ENCODE assay signal across 8 cellular contexts in the genomic region with DNA sequence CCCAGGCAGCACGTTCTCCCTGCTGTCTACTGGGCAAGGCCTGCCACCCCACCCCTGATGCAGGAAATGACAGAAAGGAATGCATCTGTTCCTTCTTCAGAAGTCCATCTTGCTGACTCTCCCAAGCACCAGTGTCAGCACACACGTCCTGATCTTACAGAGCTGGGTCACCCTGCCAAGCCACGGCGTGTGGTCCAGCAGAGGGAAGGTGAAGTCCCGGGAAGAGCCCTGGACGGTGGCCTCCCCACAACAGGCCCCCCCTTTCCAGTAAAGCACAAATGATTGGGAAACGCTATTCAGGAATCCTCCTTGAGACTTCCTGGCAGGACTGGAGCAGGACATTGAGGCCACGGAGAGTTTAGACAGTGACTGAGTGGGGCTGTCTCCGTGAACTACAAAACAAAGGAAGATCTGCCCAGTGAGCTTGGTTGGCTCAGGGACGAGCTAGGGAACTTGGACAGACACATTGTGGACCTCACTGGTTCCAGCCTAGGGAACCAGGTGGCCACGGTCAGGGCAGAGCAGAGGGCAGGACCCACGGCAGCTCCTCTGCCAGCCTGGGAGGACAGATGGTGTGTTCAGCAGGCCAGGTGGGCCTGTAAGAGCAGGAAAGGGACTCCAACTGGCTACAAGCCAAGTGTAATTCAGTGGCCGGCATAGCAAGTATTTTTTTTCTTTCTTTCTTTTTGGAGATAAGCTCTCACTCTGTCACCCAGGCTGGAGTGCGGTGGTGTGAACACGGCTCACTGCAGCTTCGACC. TPM values are rescaled to one million over a fixed set of nuclear protein-coding genes. Genes with fewer than 3 reads are reported as not detected.
DNase-seq lines count a peak whose midpoint lies in the region; ATAC-seq and TF ChIP-seq lines count a peak whose summit lies in the region.

No MANE protein-coding gene starts in this region.

- peaks cover 5% of the 10 kb centered on the region for H3K36me3 Mint-ChIP-seq in activated CD4-positive, alpha-beta T cell treated with anti-CD3 and anti-CD28 coated beads, Interleukin-2, amount 10 ng/mL, durations not matched to agents 7 days and 5 days (ENCODE audit: low read depth)
- peaks cover 2% of the 10 kb centered on the region for H3K36me3 Mint-ChIP-seq in activated naive CD8-positive, alpha-beta T cell treated with anti-CD3 and anti-CD28 coated beads for 36 hours

- peak overlapping the region; percentile 58 for H3K27ac Mint-ChIP-seq in activated CD4-positive, alpha-beta T cell treated with anti-CD3 and anti-CD28 coated beads, Interleukin-2, amount 10 ng/mL, durations not matched to agents 7 days and 5 days
- H3K27ac Mint-ChIP-seq in activated naive CD8-positive, alpha-beta T cell treated with anti-CD3 and anti-CD28 coated beads for 36 hours: peak overlapping the region; percentile 94

- POLR2A ChIA-PET in activated CD4-positive, alpha-beta T cell treated with anti-CD3 and anti-CD28 coated beads, Interleukin-2, amount 10 ng/mL, durations not matched to agents 7 days and 5 days (lab: Charles Lee): no interaction called here

- TF ChIP-seq CTCF in stomach (IDR thresholded peaks at IDR 0.05): no peak

- no peak overlapping the region for H3K4me3 Mint-ChIP-seq in activated CD4-positive, alpha-beta T cell treated with anti-CD3 and anti-CD28 coated beads, Interleukin-2, amount 10 ng/mL, durations not matched to agents 7 days and 5 days
- no peak overlapping the region for H3K4me3 Mint-ChIP-seq in activated naive CD8-positive, alpha-beta T cell treated with anti-CD3 and anti-CD28 coated beads for 36 hours

- peaks cover 64% of the 10 kb centered on the region for H3K4me1 Mint-ChIP-seq in activated CD4-positive, alpha-beta T cell treated with anti-CD3 and anti-CD28 coated beads, Interleukin-2, amount 10 ng/mL, durations not matched to agents 7 days and 5 days
- peaks cover 57% of the 10 kb centered on the region for H3K4me1 Mint-ChIP-seq in activated naive CD8-positive, alpha-beta T cell treated with anti-CD3 and anti-CD28 coated beads for 36 hours

- H3K9me3 ChIP-seq in right cardiac atrium (ENCODE audit: control insufficient read depth, low read length) (no peaks in the 10 kb centered on the region), stomach (no peaks in the 10 kb centered on the region)

- TF ChIP-seq POLR2A in stomach (IDR thresholded peaks at IDR 0.05): no peak

- H3K27me3 Mint-ChIP-seq in activated CD4-positive, alpha-beta T cell treated with anti-CD3 and anti-CD28 coated beads, Interleukin-2, amount 10 ng/mL, durations not matched to agents 7 days and 5 days: no peaks in the 10 kb centered on the region
- H3K27me3 Mint-ChIP-seq in activated naive CD8-positive, alpha-beta T cell treated with anti-CD3 and anti-CD28 coated beads for 36 hours: no peaks in the 10 kb centered on the region

- no peaks in the 10 kb centered on the region for H3K36me3 ChIP-seq in stomach

- H3K4me1 ChIP-seq in right cardiac atrium (ENCODE audit: control insufficient read depth, insufficient read depth, low read length) (peaks cover 29% of the 10 kb centered on the region), stomach (peaks cover 43 to 92% (median 75%) of the 10 kb centered on the region in 4 donors)

- peak; percentile 91 for TF ChIP-seq EP300 in stomach (IDR thresholded peaks at IDR 0.05)

- WGBS in right cardiac atrium: 27% methylated on average over 16 of the region's 16 CpGs
- 36 to 53% (median 43%) methylated on average over 12 to 16 of the region's 16 CpGs for WGBS in stomach, 5 donors

- H3K27me3 ChIP-seq in right cardiac atrium (ENCODE audit: control insufficient read depth, insufficient read depth): no peaks in the 10 kb centered on the region
- no peaks in the 10 kb centered on the region for H3K27me3 ChIP-seq in stomach

- DNase-seq in activated CD4-positive, alpha-beta T cell treated with anti-CD3 and anti-CD28 coated beads, Interleukin-2, amount 10 ng/mL, durations not matched to agents 7 days and 5 days: no peak
- DNase-seq in activated CD4-positive, alpha-beta T cell treated with anti-CD3 and anti-CD28 coated beads for 48 hours: no peak
- DNase-seq in activated naive CD8-positive, alpha-beta T cell treated with anti-CD3 and anti-CD28 coated beads for 36 hours: no peak
- peak; percentile 81 to 87 (median 82) for DNase-seq in right cardiac atrium
- DNase-seq in stomach: peak; percentile 49
- DNase-seq in GDM1 (lab: John Stamatoyannopoulos, UW): no peak

- intact Hi-C loops in right cardiac atrium (cut with DNase I): loop anchor here in 1 of 4 donors (10.0 kb wide), 1 partner anchor 85 kb away; no protein-coding TSS in a partner anchor
- intact Hi-C loops in stomach (cut with DNase I; ENCODE audit: low total_unique reads): loop anchor here (5.0 kb wide), 1 partner anchor 37 kb away; no protein-coding TSS in a partner anchor

- H3K4me3 ChIP-seq in right cardiac atrium (ENCODE audit: low read length) (no peak overlapping the region), stomach (no peak overlapping the region)

- ATAC-seq in right cardiac atrium: peak; percentile 66 to 74
- ATAC-seq in GM21515 (IDR thresholded peaks at IDR 0.05; ENCODE audit: unreplicated experiment): no peak
- ATAC-seq in HG03095 (IDR thresholded peaks at IDR 0.05; ENCODE audit: unreplicated experiment): no peak

- H3K27ac ChIP-seq in right cardiac atrium (ENCODE audit: low read length) (peak overlapping the region; percentile 73), stomach (peak overlapping the region; percentile 26 to 92 (median 81))

- CTCF ChIA-PET in activated CD4-positive, alpha-beta T cell treated with anti-CD3 and anti-CD28 coated beads, Interleukin-2, amount 10 ng/mL, durations not matched to agents 7 days and 5 days (lab: Charles Lee): interaction anchor here (1.0 to 1.4 kb wide), 4 partner anchors 11 to 29 kb away, joined by 3 to 5 read pairs (median 3); no protein-coding TSS in a partner anchor

- no peaks in the 10 kb centered on the region for H3K9me3 Mint-ChIP-seq in activated CD4-positive, alpha-beta T cell treated with anti-CD3 and anti-CD28 coated beads, Interleukin-2, amount 10 ng/mL, durations not matched to agents 7 days and 5 days
- H3K9me3 Mint-ChIP-seq in activated naive CD8-positive, alpha-beta T cell treated with anti-CD3 and anti-CD28 coated beads for 36 hours: no peaks in the 10 kb centered on the region

RNA-seq across cellular contexts. Expression of a gene that starts 41.7 kb away (rescaled TPM):
- 10 to 100 TPM; 20.3 to 20.9 TPM for total RNA-seq in activated CD4-positive, alpha-beta T cell treated with anti-CD3 and anti-CD28 coated beads, Interleukin-2, amount 10 ng/mL, durations not matched to agents 7 days and 5 days
- total RNA-seq in activated naive CD8-positive, alpha-beta T cell treated with anti-CD3 and anti-CD28 coated beads for 36 hours: 10 to 100 TPM; 20.0 to 21.0 TPM
- total RNA-seq in right cardiac atrium (10 to 100 TPM; 12.6 to 19.0 (median 14.0) TPM), stomach (10 to 100 TPM in 3 of 5 donors, 1 to 10 TPM in 2; 8.0 to 88.7 (median 13.5) TPM)
- polyA plus RNA-seq in right cardiac atrium (9.3 TPM), stomach (10 to 100 TPM in 1 of 3 donors, 1 to 10 TPM in 2; 4.1 to 12.7 (median 8.1) TPM)

RNA-seq across cellular contexts. Expression of a gene that starts 42.2 kb away (rescaled TPM):
- 10 to 100 TPM; 10.7 to 12.1 TPM for total RNA-seq in activated CD4-positive, alpha-beta T cell treated with anti-CD3 and anti-CD28 coated beads, Interleukin-2, amount 10 ng/mL, durations not matched to agents 7 days and 5 days
- 10 to 100 TPM; 29.6 to 32.7 TPM for total RNA-seq in activated naive CD8-positive, alpha-beta T cell treated with anti-CD3 and anti-CD28 coated beads for 36 hours
- total RNA-seq in right cardiac atrium (10 to 100 TPM; 36.9 to 55.4 (median 45.3) TPM), stomach (10 to 100 TPM in 4 of 5 donors, 1 to 10 TPM in 1; 7.8 to 47.3 (median 15.8) TPM)
- polyA plus RNA-seq in right cardiac atrium (50.7 TPM), stomach (10 to 100 TPM in 2 of 3 donors, 1 to 10 TPM in 1; 9.5 to 39.7 (median 15.0) TPM)

Comparison
In these comparisons a context has a peak if more than half of its experiments do, and no peak if none do; other contexts are left out.
1. DNase-seq: peak in right cardiac atrium (3 of 3) and stomach (single experiment); none in activated CD4-positive, alpha-beta T cell treated with anti-CD3 and anti-CD28 coated beads, Interleukin-2, amount 10 ng/mL, durations not matched to agents 7 days and 5 days (single experiment), activated CD4-positive, alpha-beta T cell treated with anti-CD3 and anti-CD28 coated beads for 48 hours (single experiment), activated naive CD8-positive, alpha-beta T cell treated with anti-CD3 and anti-CD28 coated beads for 36 hours (single experiment) and GDM1 (single experiment).
2. ATAC-seq: peak in right cardiac atrium (2 of 2); none in GM21515 (single experiment) and HG03095 (single experiment).